Comparison of ENCODE assay signal across 26 cellular contexts in genomic region chr5:149529463-149529862, GRCh38. TPM values are rescaled to one million over a fixed set of nuclear protein-coding genes. Genes with fewer than 3 reads are reported as not detected.
DNase-seq lines count a peak whose midpoint lies in the region; ATAC-seq and TF ChIP-seq lines count a peak whose summit lies in the region.
"Had no signal": no experiment of that assay in that cellular context is flagged by ENCODE, and none has a peak within 500 bp of the region (broad histone marks: within the 10 kb centered on the region; RNA-seq: fewer than 3 reads in every experiment).

No MANE protein-coding gene starts in this region.

- no peaks in the 10 kb centered on the region for H3K9me2 ChIP-seq in GM23248 (ENCODE audit: insufficient read depth)

- POLR2A ChIA-PET in activated CD4-positive, alpha-beta T cell treated with anti-CD3 and anti-CD28 coated beads for 36 hours (lab: Charles Lee), result no interaction called here
- POLR2A ChIA-PET in activated CD4-positive, alpha-beta T cell treated with anti-CD3 and anti-CD28 coated beads, Interleukin-2, amount 10 ng/mL, durations not matched to agents 7 days and 5 days (lab: Charles Lee), result interaction anchor here (0.6 kb wide), 1 partner anchor 37 kb away, joined by 4 read pairs; no protein-coding TSS in a partner anchor
- POLR2A ChIA-PET in naive thymus-derived CD8-positive, alpha-beta T cell (lab: Charles Lee), result no interaction called here

- no peak for TF ChIP-seq CTCF in right atrium auricular region (IDR thresholded peaks at IDR 0.05)

- peaks cover 83% of the 10 kb centered on the region for H3K4me1 Mint-ChIP-seq in activated CD4-positive, alpha-beta T cell treated with anti-CD3 and anti-CD28 coated beads for 36 hours
- H3K4me1 Mint-ChIP-seq in activated CD4-positive, alpha-beta T cell treated with anti-CD3 and anti-CD28 coated beads, Interleukin-2, amount 10 ng/mL, durations not matched to agents 7 days and 5 days, result peaks cover 57% of the 10 kb centered on the region
- peaks cover 46% of the 10 kb centered on the region for H3K4me1 Mint-ChIP-seq in activated T-helper 17 cell treated with anti-CD3 and anti-CD28 coated beads, Interleukin-2, amount 50 U/mL, for 72 hours
- H3K4me1 Mint-ChIP-seq in naive thymus-derived CD8-positive, alpha-beta T cell, result peaks cover 34 to 94% (median 89%) of the 10 kb centered on the region in 4 donors

- H3K27me3 ChIP-seq in GM23248 (replicated peaks; ENCODE audit: insufficient read depth) (no peaks in the 10 kb centered on the region), right atrium auricular region (no peaks in the 10 kb centered on the region)
- H3K27me3 ChIP-seq: ascending aorta, upper lobe of left lung had no signal

- no peaks in the 10 kb centered on the region for H3K9me3 ChIP-seq in GM23248 (ENCODE audit: low read depth)
- H3K9me3 ChIP-seq in right atrium auricular region, result no peaks in the 10 kb centered on the region
- H3K9me3 ChIP-seq: ascending aorta, upper lobe of left lung had no signal

- no peaks in the 10 kb centered on the region for H3K27me3 Mint-ChIP-seq in activated CD4-positive, alpha-beta T cell treated with anti-CD3 and anti-CD28 coated beads for 36 hours
- H3K27me3 Mint-ChIP-seq in activated CD4-positive, alpha-beta T cell treated with anti-CD3 and anti-CD28 coated beads, Interleukin-2, amount 10 ng/mL, durations not matched to agents 7 days and 5 days, result no peaks in the 10 kb centered on the region
- H3K27me3 Mint-ChIP-seq in activated T-helper 17 cell treated with anti-CD3 and anti-CD28 coated beads, Interleukin-2, amount 50 U/mL, for 72 hours, result no peaks in the 10 kb centered on the region
- no peaks in the 10 kb centered on the region for H3K27me3 Mint-ChIP-seq in naive thymus-derived CD8-positive, alpha-beta T cell
- H3K27me3 Mint-ChIP-seq: activated CD4-positive, alpha-beta memory T cell treated with anti-CD3 and anti-CD28 coated beads for 36 hours had no signal

- peaks cover 33% of the 10 kb centered on the region for H3K36me3 Mint-ChIP-seq in activated CD4-positive, alpha-beta T cell treated with anti-CD3 and anti-CD28 coated beads for 36 hours (ENCODE audit: low read depth)
- peaks cover 28% of the 10 kb centered on the region for H3K36me3 Mint-ChIP-seq in activated CD4-positive, alpha-beta T cell treated with anti-CD3 and anti-CD28 coated beads, Interleukin-2, amount 10 ng/mL, durations not matched to agents 7 days and 5 days (ENCODE audit: low read depth)
- peaks cover 76% of the 10 kb centered on the region for H3K36me3 Mint-ChIP-seq in activated T-helper 17 cell treated with anti-CD3 and anti-CD28 coated beads, Interleukin-2, amount 50 U/mL, for 72 hours (ENCODE audit: low read depth)
- H3K36me3 Mint-ChIP-seq in naive thymus-derived CD8-positive, alpha-beta T cell, result peaks cover under 1 to 36% (median 3%) of the 10 kb centered on the region in 3 donors

- intact Hi-C loops in activated CD4-positive, alpha-beta T cell treated with anti-CD3 and anti-CD28 coated beads for 36 hours (cut with DNase I, micrococcal nuclease), result no loop called here

- H3K36me3 ChIP-seq in GM23248 (ENCODE audit: low read depth) (peaks cover 32% of the 10 kb centered on the region; the same call in 1 of the 2 replicates), right atrium auricular region (peaks cover 4% of the 10 kb centered on the region)

- no peak overlapping the region for H3K4me2 ChIP-seq in GM23248 (ENCODE audit: unreplicated experiment)

- H3K79me2 ChIP-seq in GM23248 (ENCODE audit: insufficient read depth), result peaks cover 100% of the 10 kb centered on the region

- H3K4me3 ChIP-seq in GM23248 (no peak overlapping the region), right atrium auricular region (no peak overlapping the region)
- H3K4me3 ChIP-seq: ascending aorta, SK-N-MC, upper lobe of left lung had no signal

- no peak for DNase-seq in activated CD4-positive, alpha-beta T cell treated with anti-CD3 and anti-CD28 coated beads for 36 hours
- DNase-seq in activated CD4-positive, alpha-beta T cell treated with anti-CD3 and anti-CD28 coated beads, Interleukin-2, amount 10 ng/mL, durations not matched to agents 7 days and 5 days, result no peak
- DNase-seq in GM23248, result no peak
- DNase-seq in naive thymus-derived CD8-positive, alpha-beta T cell, result no peak
- no peak for DNase-seq in NCI-H2081 (lab: John Stamatoyannopoulos, UW)
- DNase-seq in right atrium auricular region (ENCODE audit: low spot score), result no peak
- no peak for DNase-seq in activated CD8-positive, alpha-beta memory T cell treated with anti-CD3 and anti-CD28 coated beads, Interleukin-2, amount 50 U/mL, for 4 hours
- DNase-seq: 8988T; activated CD4-positive, alpha-beta memory T cell treated with anti-CD3 and anti-CD28 coated beads for 36 hours; activated naive CD4-positive, alpha-beta T cell treated with anti-CD3 and anti-CD28 coated beads, Interleukin-2, amount 50 U/mL, for 16 hours; activated T-cell treated with anti-CD3 and anti-CD28 coated beads, Interleukin-2, amount 50 U/mL, for 1 hour; cerebellar nuclear complex; effector CD8-positive, alpha-beta T cell; MM.1S; NCI-H146; NCI-H2171; NCI-H524 treated with DMSO at 0.1 percent for 48 hours; occipital lobe; retina; RPMI8226; stimulated activated CD8-positive, alpha-beta memory T cell treated with anti-CD3 and anti-CD28 coated beads, Interleukin-4, amount 100 ng/mL, for 48 hours; upper lobe of left lung had no signal

- no peak overlapping the region for H3K9ac ChIP-seq in GM23248

- no peak overlapping the region for H3K4me3 Mint-ChIP-seq in activated CD4-positive, alpha-beta T cell treated with anti-CD3 and anti-CD28 coated beads for 36 hours
- no peak overlapping the region for H3K4me3 Mint-ChIP-seq in activated CD4-positive, alpha-beta T cell treated with anti-CD3 and anti-CD28 coated beads, Interleukin-2, amount 10 ng/mL, durations not matched to agents 7 days and 5 days
- peak overlapping the region; percentile 4 for H3K4me3 Mint-ChIP-seq in activated T-helper 17 cell treated with anti-CD3 and anti-CD28 coated beads, Interleukin-2, amount 50 U/mL, for 72 hours
- peak overlapping the region in 9 of 10 donors; percentile 1 to 61 (median 37) for H3K4me3 Mint-ChIP-seq in naive thymus-derived CD8-positive, alpha-beta T cell
- H3K4me3 Mint-ChIP-seq: activated CD4-positive, alpha-beta memory T cell treated with anti-CD3 and anti-CD28 coated beads for 36 hours had no signal

- in situ Hi-C loops in GM23248 (cut with MboI), result no loop called here

- ATAC-seq in activated CD4-positive, alpha-beta T cell treated with anti-CD3 and anti-CD28 coated beads for 36 hours, result no peak
- ATAC-seq in activated T-helper 17 cell treated with anti-CD3 and anti-CD28 coated beads, Interleukin-2, amount 50 U/mL, for 72 hours (replicated peaks), result no peak
- ATAC-seq in naive thymus-derived CD8-positive, alpha-beta T cell, result no peak

- peaks cover 77% of the 10 kb centered on the region for H4K20me1 ChIP-seq in GM23248 (ENCODE audit: insufficient read depth)

- H3K4me1 ChIP-seq in GM23248 (ENCODE audit: insufficient read depth) (peaks cover 56% of the 10 kb centered on the region), right atrium auricular region (peaks cover 0 to 81% of the 10 kb centered on the region in 2 donors)

- CTCF ChIA-PET in activated CD4-positive, alpha-beta T cell treated with anti-CD3 and anti-CD28 coated beads for 36 hours (lab: Charles Lee), result interaction anchor here (0.7 to 2.3 kb wide), 3 partner anchors 12 to 89 kb away, joined by 3 to 6 read pairs (median 4); partner anchors contain the start of gene CSNK1A1
- CTCF ChIA-PET in activated CD4-positive, alpha-beta T cell treated with anti-CD3 and anti-CD28 coated beads, Interleukin-2, amount 10 ng/mL, durations not matched to agents 7 days and 5 days (lab: Charles Lee), result interaction anchor here (0.8 kb wide), 1 partner anchor 9 kb away, joined by 4 read pairs; no protein-coding TSS in a partner anchor

- peak overlapping the region; percentile 5; the same call in 1 of the 2 replicates for H3K27ac ChIP-seq in GM23248
- peak overlapping the region in 1 of 2 donors; percentile 24 for H3K27ac ChIP-seq in right atrium auricular region
- H3K27ac ChIP-seq: ascending aorta, SK-N-MC, VCaP had no signal

- no peaks in the 10 kb centered on the region for H3K9me3 Mint-ChIP-seq in activated CD4-positive, alpha-beta T cell treated with anti-CD3 and anti-CD28 coated beads for 36 hours (ENCODE audit: low read depth)
- no peaks in the 10 kb centered on the region for H3K9me3 Mint-ChIP-seq in activated CD4-positive, alpha-beta T cell treated with anti-CD3 and anti-CD28 coated beads, Interleukin-2, amount 10 ng/mL, durations not matched to agents 7 days and 5 days
- H3K9me3 Mint-ChIP-seq in activated T-helper 17 cell treated with anti-CD3 and anti-CD28 coated beads, Interleukin-2, amount 50 U/mL, for 72 hours, result no peaks in the 10 kb centered on the region
- H3K9me3 Mint-ChIP-seq in naive thymus-derived CD8-positive, alpha-beta T cell, result no peaks in the 10 kb centered on the region
- H3K9me3 Mint-ChIP-seq: activated CD4-positive, alpha-beta memory T cell treated with anti-CD3 and anti-CD28 coated beads for 36 hours had no signal

- peak overlapping the region; percentile 37 for H3K27ac Mint-ChIP-seq in activated CD4-positive, alpha-beta T cell treated with anti-CD3 and anti-CD28 coated beads for 36 hours
- no peak overlapping the region for H3K27ac Mint-ChIP-seq in activated CD4-positive, alpha-beta T cell treated with anti-CD3 and anti-CD28 coated beads, Interleukin-2, amount 10 ng/mL, durations not matched to agents 7 days and 5 days
- H3K27ac Mint-ChIP-seq in activated T-helper 17 cell treated with anti-CD3 and anti-CD28 coated beads, Interleukin-2, amount 50 U/mL, for 72 hours, result no peak overlapping the region
- H3K27ac Mint-ChIP-seq in naive thymus-derived CD8-positive, alpha-beta T cell, result peak overlapping the region in 8 of 10 donors; percentile 3 to 76 (median 20)
- H3K27ac Mint-ChIP-seq: activated CD4-positive, alpha-beta memory T cell treated with anti-CD3 and anti-CD28 coated beads for 36 hours had no signal

- peaks cover 65% of the 10 kb centered on the region for H3F3A ChIP-seq in GM23248 (ENCODE audit: insufficient read depth)

- no peak overlapping the region for H2AFZ ChIP-seq in GM23248

RNA-seq across cellular contexts. Expression of gene CSNK1A1, which starts 21.8 kb away (rescaled TPM):
- total RNA-seq in activated CD4-positive, alpha-beta T cell treated with anti-CD3 and anti-CD28 coated beads for 36 hours, result 100 to 1,000 TPM; 169 to 203 TPM
- 100 to 1,000 TPM; 164 to 199 TPM for total RNA-seq in activated CD4-positive, alpha-beta T cell treated with anti-CD3 and anti-CD28 coated beads, Interleukin-2, amount 10 ng/mL, durations not matched to agents 7 days and 5 days
- 415 and 428 TPM in 2 replicates for total RNA-seq in GM23248 (2014; rRNA removed; shearing (Covaris generic))
- polyA plus RNA-seq in GM23248 (2016; fragmentation: Nextera tagmentation; extraction: Ambion mirVana), result 225 and 228 TPM in 2 replicates
- 100 to 1,000 TPM; 167 to 175 TPM for total RNA-seq in activated T-helper 17 cell treated with anti-CD3 and anti-CD28 coated beads, Interleukin-2, amount 50 U/mL, for 72 hours
- total RNA-seq in naive thymus-derived CD8-positive, alpha-beta T cell, result 100 to 1,000 TPM; 175 to 197 TPM
- polyA plus RNA-seq in naive thymus-derived CD8-positive, alpha-beta T cell, result 100 to 1,000 TPM; 133 to 143 (median 137) TPM
- 100 to 1,000 TPM; 171 to 192 TPM for total RNA-seq in right atrium auricular region

RNA-seq across cellular contexts. Expression of gene ARHGEF37, which starts 51.8 kb away (rescaled TPM):
- 1 to 10 TPM; 1.7 to 2.1 TPM for total RNA-seq in activated CD4-positive, alpha-beta T cell treated with anti-CD3 and anti-CD28 coated beads for 36 hours
- under 1 TPM; 0.37 to 0.52 TPM for total RNA-seq in activated CD4-positive, alpha-beta T cell treated with anti-CD3 and anti-CD28 coated beads, Interleukin-2, amount 10 ng/mL, durations not matched to agents 7 days and 5 days
- total RNA-seq in GM23248 (2014; rRNA removed; shearing (Covaris generic)), result 0.76 and 0.97 TPM in 2 replicates
- polyA plus RNA-seq in GM23248 (2016; fragmentation: Nextera tagmentation; extraction: Ambion mirVana), result 0.42 and 0.51 TPM in 2 replicates
- total RNA-seq in activated T-helper 17 cell treated with anti-CD3 and anti-CD28 coated beads, Interleukin-2, amount 50 U/mL, for 72 hours, result under 1 TPM; 0.06 to 0.64 TPM
- 1 to 10 TPM in 1 of 2 experiments, not detected in 1; 1.2 TPM for total RNA-seq in naive thymus-derived CD8-positive, alpha-beta T cell
- not detected for polyA plus RNA-seq in naive thymus-derived CD8-positive, alpha-beta T cell
- total RNA-seq in right atrium auricular region, result 10 to 100 TPM; 11.0 to 13.7 TPM

Comparison
In these comparisons a context has a peak if more than half of its experiments do, and no peak if none do; other contexts are left out.
1. H3K27ac Mint-ChIP-seq: peak in activated CD4-positive, alpha-beta T cell treated with anti-CD3 and anti-CD28 coated beads for 36 hours (single experiment) and naive thymus-derived CD8-positive, alpha-beta T cell (8 of 10); none in activated CD4-positive, alpha-beta T cell treated with anti-CD3 and anti-CD28 coated beads, Interleukin-2, amount 10 ng/mL, durations not matched to agents 7 days and 5 days (single experiment) and activated T-helper 17 cell treated with anti-CD3 and anti-CD28 coated beads, Interleukin-2, amount 50 U/mL, for 72 hours (single experiment).
2. H3K4me3 Mint-ChIP-seq: peak in activated T-helper 17 cell treated with anti-CD3 and anti-CD28 coated beads, Interleukin-2, amount 50 U/mL, for 72 hours (single experiment) and naive thymus-derived CD8-positive, alpha-beta T cell (9 of 10); none in activated CD4-positive, alpha-beta T cell treated with anti-CD3 and anti-CD28 coated beads for 36 hours (single experiment) and activated CD4-positive, alpha-beta T cell treated with anti-CD3 and anti-CD28 coated beads, Interleukin-2, amount 10 ng/mL, durations not matched to agents 7 days and 5 days (single experiment).